ENCODE assay signal across 4 cellular contexts in genomic region chr5:141224844-141225243, GRCh38. TPM values are rescaled to one million over a fixed set of nuclear protein-coding genes. Genes with fewer than 3 reads are reported as not detected.
"Had no signal": no experiment of that assay in that cellular context is flagged by ENCODE, and none has a peak within 500 bp of the region (broad histone marks: within the 10 kb centered on the region; RNA-seq: fewer than 3 reads in every experiment).

No MANE protein-coding gene starts in this region.

RNA-seq across cellular contexts. Expression of gene PCDHB14, which starts 1.7 kb away (rescaled TPM):
- total RNA-seq: K562 had no signal
- polyA plus RNA-seq: IgD-negative memory B cell, K562 had no signal

RNA-seq across cellular contexts. Expression of gene PCDHB13, which starts 11.1 kb away (rescaled TPM):
- total RNA-seq: K562 had no signal

RNA-seq across cellular contexts. Expression of gene PCDHB12, which starts 16.3 kb away (rescaled TPM):
- total RNA-seq: HT1080, K562 had no signal
- polyA plus RNA-seq: IgD-negative memory B cell, K562 had no signal

RNA-seq across cellular contexts. Expression of gene PCDHB15, which starts 20.4 kb away (rescaled TPM):
- polyA plus RNA-seq: IgD-negative memory B cell had no signal

RNA-seq across cellular contexts. Expression of gene PCDHB11, which starts 25.4 kb away (rescaled TPM):
- total RNA-seq: HT1080, K562 had no signal
- polyA plus RNA-seq: HepG2, IgD-negative memory B cell, K562 had no signal
